In genomic region chr6:30687659-30688431, GRCh38 we compare ENCODE assay signal across 6 cellular contexts. TPM values are rescaled to one million over a fixed set of nuclear protein-coding genes. Genes with fewer than 3 reads are reported as not detected.
A peak's percentile ranks its signal among the peaks of the same experiment; 100 is the strongest.
DNase-seq lines count a peak whose midpoint lies in the region; TF ChIP-seq lines count a peak whose summit lies in the region.

No MANE protein-coding gene starts in this region.

- H4K20me1 ChIP-seq in PC-9 (ENCODE audit: insufficient read depth): no peaks in the 10 kb centered on the region

- H3K4me3 Mint-ChIP-seq in CD14-positive monocyte: peak overlapping the region; percentile 94 to 99

- H3K4me3 ChIP-seq in PC-9 (peak overlapping the region; percentile 98), left ventricle myocardium inferior (peak overlapping the region; percentile 83), tibial artery (peak overlapping the region; percentile 64 to 90)

- POLR2A ChIA-PET in PC-9 (lab: Charles Lee; ENCODE audit: unreplicated experiment): interaction anchor here (0.6 to 1.2 kb wide), 3 partner anchors 10 to 73 kb away, joined by 5 to 7 read pairs (median 6); no protein-coding TSS in a partner anchor

- H3K27me3 Mint-ChIP-seq in CD14-positive monocyte (ENCODE audit: low read depth in 3 of 3): peaks cover 0 to 4% (median 0%) of the 10 kb centered on the region in 3 donors

- H3K27me3 ChIP-seq in PC-9 (ENCODE audit: insufficient read depth, low read depth): no peaks in the 10 kb centered on the region
- no peaks in the 10 kb centered on the region for H3K27me3 ChIP-seq in left ventricle myocardium inferior (ENCODE audit: low read depth)
- no peaks in the 10 kb centered on the region for H3K27me3 ChIP-seq in tibial artery

- H3K27ac Mint-ChIP-seq in CD14-positive monocyte: peak overlapping the region; percentile 93 to 99 (median 97)

- intact Hi-C loops in CD14-positive monocyte (cut with micrococcal nuclease): loop anchor here in 1 of 2 donors (2.0 kb wide), 1 partner anchor 33 kb away; the partner anchor contains the start of gene TUBB
- intact Hi-C loops in PC-9 (cut with micrococcal nuclease; ENCODE audit: unreplicated experiment): loop anchor here (1.0 to 2.0 kb wide), 4 partner anchors 29 to 226 kb away; partner anchors contain the start of genes MDC1, MRPS18B, PPP1R10 and VARS2
- intact Hi-C loops in left ventricle myocardium inferior (cut with micrococcal nuclease): no loop called here
- intact Hi-C loops in tibial artery (cut with DNase I; ENCODE audit: low total_unique reads): no loop called here

- DNase-seq in CD14-positive monocyte (ENCODE audit: low spot score) (no peak), PC-9 (peak in 1 of 2 experiments; percentile 38), left ventricle myocardium inferior (peak; percentile 56), tibial artery (peak; percentile 55 to 81), SHP77 treated with DMSO at 0.1 percent for 48 hours (lab: John Stamatoyannopoulos, UW) (no peak), NCI-H2081 treated with DMSO at 0.1 percent for 48 hours (lab: John Stamatoyannopoulos, UW) (no peak)

- no peaks in the 10 kb centered on the region for H3K9me2 ChIP-seq in PC-9 (ENCODE audit: insufficient read depth)

- no peaks in the 10 kb centered on the region for H3K9me3 Mint-ChIP-seq in CD14-positive monocyte

- TF ChIP-seq CTCF in CD14-positive monocyte (IDR thresholded peaks at IDR 0.05): no peak
- TF ChIP-seq CTCF in PC-9 (conservative IDR thresholded peaks at IDR 0.05): no peak
- TF ChIP-seq CTCF in left ventricle myocardium inferior (IDR thresholded peaks at IDR 0.05; ENCODE audit: borderline replicate concordance): peak; percentile 41
- peak; percentile 24 to 33 for TF ChIP-seq CTCF in tibial artery (IDR thresholded peaks at IDR 0.05)

- BruUV-seq in PC-9 (replicated peaks; lab: Mats Ljungman, UMichigan): TSS peak; percentile 51

- H2AFZ ChIP-seq in PC-9: peak overlapping the region; percentile 92

- CTCF ChIA-PET in PC-9 (lab: Charles Lee): interaction anchor here (0.6 kb wide), 1 partner anchor 65 kb away, joined by 4 read pairs; no protein-coding TSS in a partner anchor

- peaks cover 51% of the 10 kb centered on the region for H3K4me1 Mint-ChIP-seq in CD14-positive monocyte

- H3K27ac ChIP-seq in PC-9 (peak overlapping the region; percentile 72), left ventricle myocardium inferior (replicated peaks) (peak overlapping the region; percentile 97), tibial artery (peak overlapping the region; percentile 94 to 100)

- H3F3A ChIP-seq in PC-9 (ENCODE audit: insufficient read depth, low read depth): peaks cover 32% of the 10 kb centered on the region

- H3K4me2 ChIP-seq in PC-9: peak overlapping the region; percentile 93

- H3K36me3 ChIP-seq in PC-9 (ENCODE audit: low read depth) (no peaks in the 10 kb centered on the region), left ventricle myocardium inferior (no peaks in the 10 kb centered on the region), tibial artery (no peaks in the 10 kb centered on the region)

- H3K9me3 ChIP-seq in PC-9 (ENCODE audit: insufficient read depth, low read depth) (no peaks in the 10 kb centered on the region), left ventricle myocardium inferior (replicated peaks) (no peaks in the 10 kb centered on the region), tibial artery (no peaks in the 10 kb centered on the region)

- H3K36me3 Mint-ChIP-seq in CD14-positive monocyte: peaks cover 12 to 25% of the 10 kb centered on the region in 2 donors

- H3K79me2 ChIP-seq in PC-9 (ENCODE audit: low read depth): peaks cover 47% of the 10 kb centered on the region

- H3K4me1 ChIP-seq in PC-9 (replicated peaks; ENCODE audit: insufficient read depth) (peaks cover 51% of the 10 kb centered on the region), left ventricle myocardium inferior (peaks cover 85% of the 10 kb centered on the region), tibial artery (peaks cover 0 to 75% (median 47%) of the 10 kb centered on the region in 4 donors)

RNA-seq across cellular contexts. Expression of gene PPP1R18, which starts 1.4 kb away (rescaled TPM):
- polyA plus RNA-seq in CD14-positive monocyte: 10 to 100 TPM; 58.5 to 78.9 TPM
- total RNA-seq in PC-9 (2021) (56.2 and 68.6 TPM in 2 replicates), left ventricle myocardium inferior (14.5 TPM)

RNA-seq across cellular contexts. Expression of gene NRM, which starts 2.9 kb away (rescaled TPM):
- 10 to 100 TPM; 25.9 to 35.0 TPM for polyA plus RNA-seq in CD14-positive monocyte
- 25.8 and 38.3 TPM in 2 replicates for total RNA-seq in PC-9 (2021)
- total RNA-seq in left ventricle myocardium inferior: 3.7 TPM

RNA-seq across cellular contexts. Expression of gene DHX16, which starts 15.0 kb away (rescaled TPM):
- 10 to 100 TPM; 16.4 to 19.0 TPM for polyA plus RNA-seq in CD14-positive monocyte
- total RNA-seq in PC-9 (2021): 42.1 and 43.5 TPM in 2 replicates
- total RNA-seq in left ventricle myocardium inferior: 22.1 TPM

RNA-seq across cellular contexts. Expression of gene MDC1, which starts 29.2 kb away (rescaled TPM):
- under 1 TPM; 0.27 to 0.34 TPM for polyA plus RNA-seq in CD14-positive monocyte
- total RNA-seq in PC-9 (2021) (72.9 and 81.6 TPM in 2 replicates), left ventricle myocardium inferior (14.1 TPM)

RNA-seq across cellular contexts. Expression of gene TUBB, which starts 32.3 kb away (rescaled TPM):
- 10 to 100 TPM; 48.4 to 57.0 TPM for polyA plus RNA-seq in CD14-positive monocyte
- 697 and 901 TPM in 2 replicates for total RNA-seq in PC-9 (2021)
- 187 TPM for total RNA-seq in left ventricle myocardium inferior

Comparison
In these comparisons a context has a peak if more than half of its experiments do, and no peak if none do; other contexts are left out.
1. DNase-seq: peak in left ventricle myocardium inferior (single experiment) and tibial artery (2 of 2); none in CD14-positive monocyte (single experiment), SHP77 treated with DMSO at 0.1 percent for 48 hours (single experiment) and NCI-H2081 treated with DMSO at 0.1 percent for 48 hours (single experiment).
2. CTCF ChIP-seq: peak in left ventricle myocardium inferior (single experiment) and tibial artery (2 of 2); none in CD14-positive monocyte (single experiment) and PC-9 (single experiment).
3. Peak in every context shown above with its lines, with median percentiles within 50 percentile points of each other: H3K27ac ChIP-seq and H3K4me3 ChIP-seq.